In genomic region chr11:15852179-15852578, GRCh38 we compare ENCODE assay signal across 8 cellular contexts.
DNase-seq lines count a peak whose midpoint lies in the region; ATAC-seq, FAIRE-seq and TF ChIP-seq lines count a peak whose summit lies in the region.

No MANE protein-coding gene starts in this region.

- peaks cover 3% of the 10 kb centered on the region for H3K27me3 Mint-ChIP-seq in activated T-cell treated with anti-CD3 and anti-CD28 coated beads, Interleukin-2, amount 50 U/mL, for 24 hours

- FAIRE-seq in frontal cortex (lab: Jason Lieb, UNC): no peak

- H3K36me3 Mint-ChIP-seq in activated T-cell treated with anti-CD3 and anti-CD28 coated beads, Interleukin-2, amount 50 U/mL, for 24 hours (ENCODE audit: low read depth): no peaks in the 10 kb centered on the region

- no peaks in the 10 kb centered on the region for H3K27me3 ChIP-seq in H7 (ENCODE audit: control insufficient read depth, insufficient read depth, low read length)

- peak; percentile 10 for TF ChIP-seq CTCF in AG09309 (IDR thresholded peaks at IDR 0.05; ENCODE audit: control insufficient read depth, insufficient read depth, low read depth, low read length, missing control alignments)
- peak; percentile 47 for TF ChIP-seq CTCF in WI38 (IDR thresholded peaks at IDR 0.05; ENCODE audit: low read depth, low read length)

- ATAC-seq in HG02588 (IDR thresholded peaks at IDR 0.05; ENCODE audit: unreplicated experiment): no peak

- H3K4me3 ChIP-seq in AG09309 (ENCODE audit: control insufficient read depth, low read depth, low read length) (no peak overlapping the region), H7 (ENCODE audit: insufficient read depth, low read depth, low read length) (no peak overlapping the region), WI38 (ENCODE audit: low read depth, low read length) (no peak overlapping the region)

- DNase-seq in AG09309 (ENCODE audit: low read depth): no peak
- DNase-seq in H7: peak; percentile 32
- DNase-seq in iris pigment epithelial cell (ENCODE audit: low read depth): peak; percentile 28
- DNase-seq in medulla oblongata (ENCODE audit: extremely low spot score): no peak
- DNase-seq in frontal cortex (ENCODE audit: low spot score in 2 of 2): no peak
- no peak for DNase-seq in activated T-cell treated with anti-CD3 and anti-CD28 coated beads, Interleukin-2, amount 50 U/mL, for 24 hours

- H3K9me3 Mint-ChIP-seq in activated T-cell treated with anti-CD3 and anti-CD28 coated beads, Interleukin-2, amount 50 U/mL, for 24 hours: no peaks in the 10 kb centered on the region

- no peak overlapping the region for H3K4me3 Mint-ChIP-seq in activated T-cell treated with anti-CD3 and anti-CD28 coated beads, Interleukin-2, amount 50 U/mL, for 24 hours

- H3K27ac Mint-ChIP-seq in activated T-cell treated with anti-CD3 and anti-CD28 coated beads, Interleukin-2, amount 50 U/mL, for 24 hours: no peak overlapping the region

- no peaks in the 10 kb centered on the region for H3K4me1 Mint-ChIP-seq in activated T-cell treated with anti-CD3 and anti-CD28 coated beads, Interleukin-2, amount 50 U/mL, for 24 hours (ENCODE audit: low read depth)

- no peaks in the 10 kb centered on the region for H3K36me3 ChIP-seq in H7 (replicated peaks; ENCODE audit: control insufficient read depth, insufficient read depth, low read length)

Comparison
In these comparisons a context has a peak if more than half of its experiments do, and no peak if none do; other contexts are left out.
1. DNase-seq: peak in H7 (single experiment) and iris pigment epithelial cell (single experiment); none in AG09309 (single experiment), medulla oblongata (single experiment), frontal cortex (0 of 2) and activated T-cell treated with anti-CD3 and anti-CD28 coated beads, Interleukin-2, amount 50 U/mL, for 24 hours (single experiment).